In genomic region chr22:49738006-49738405, GRCh38 we compare ENCODE assay signal across 20 cellular contexts.
"Had no signal": no experiment of that assay in that cellular context is flagged by ENCODE, and none has a peak within 500 bp of the region (broad histone marks: within the 10 kb centered on the region; RNA-seq: fewer than 3 reads in every experiment).

No MANE protein-coding gene starts in this region.

- DNase-seq: cortex of kidney; dorsolateral prefrontal cortex; effector CD8-positive, alpha-beta T cell; heart left ventricle; hippocampal formation; left ventricle myocardium inferior; lower lobe of right lung; midbrain; occipital lobe; pancreas; spleen; stimulated activated CD4-positive, alpha-beta T cell treated with anti-CD3 and anti-CD28 coated beads, Interleukin-15, amount 100 ng/mL, for 24 hours; stimulated activated CD4-positive, alpha-beta T cell treated with anti-CD3 and anti-CD28 coated beads, Interleukin-1b, Interleukin-23, amount 100 ng/mL, for 48 hours; stimulated activated CD4-positive, alpha-beta T cell treated with anti-CD3 and anti-CD28 coated beads, Interleukin-4, amount 100 ng/mL, for 24 hours; testis; transverse colon had no signal

- H3K27me3 ChIP-seq: testis had no signal

- ATAC-seq: heart left ventricle; lower lobe of right lung; natural killer cell treated with Interleukin-12 subunit alpha and Interleukin-12 subunit beta and Interleukin-15 and Interleukin-18, amount 100 ng/mL, for 72 hours; pancreas; sciatic nerve; stimulated activated memory B cell treated with anti-CD40 and anti-IgM and Interleukin-4, amounts not matched to agents 10 μg/mL and 1 μg/mL and 100 μg/mL, for 72 hours had no signal

- H3K36me3 ChIP-seq: heart left ventricle, left ventricle myocardium inferior, lower lobe of right lung, pancreas, prostate gland, spleen, transverse colon had no signal

- H3K27ac ChIP-seq: dorsolateral prefrontal cortex, heart left ventricle, left ventricle myocardium inferior, lower lobe of right lung, pancreas, prostate gland, spleen, testis, transverse colon had no signal

- H3K4me3 ChIP-seq: dorsolateral prefrontal cortex, heart left ventricle, left ventricle myocardium inferior, lower lobe of right lung, pancreas, prostate gland, spleen, testis, transverse colon had no signal

- H3K9me3 ChIP-seq: lower lobe of right lung, pancreas, prostate gland, testis, transverse colon had no signal

- H3K4me1 ChIP-seq: heart left ventricle, left ventricle myocardium inferior, lower lobe of right lung, pancreas, prostate gland, spleen, testis, transverse colon had no signal
